In the genomic region with DNA sequence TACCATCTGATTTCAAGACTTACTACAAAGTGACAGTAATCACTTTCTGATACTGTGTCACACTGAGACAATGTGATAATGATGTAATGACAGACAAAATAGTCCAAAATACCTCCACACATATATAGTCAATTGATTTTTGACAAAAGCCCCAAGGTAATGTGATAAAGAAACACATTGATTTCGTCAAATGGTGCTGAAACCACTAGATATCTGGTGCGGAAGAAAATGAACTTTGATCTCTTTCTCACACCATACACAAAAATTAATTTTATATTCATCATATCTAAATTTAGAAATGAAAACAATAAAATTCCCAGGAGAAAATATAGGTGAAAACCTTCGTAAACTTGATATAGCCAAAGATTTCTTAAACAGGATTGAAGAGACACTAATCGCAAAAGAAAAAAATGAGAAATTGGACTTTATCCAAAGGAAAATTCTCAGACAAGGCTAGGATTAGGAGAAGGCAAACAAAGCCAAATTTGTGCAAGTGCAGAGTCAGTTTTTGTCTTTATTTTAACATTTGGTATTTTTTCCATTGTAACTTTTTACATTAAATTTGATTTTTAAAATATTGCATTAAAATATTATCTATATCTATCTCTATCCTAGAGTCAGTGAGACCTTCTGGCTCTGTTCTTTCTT, we compare ENCODE assay signal across 27 cellular contexts.
"Had no signal": no experiment of that assay in that cellular context is flagged by ENCODE, and none has a peak within 500 bp of the region (broad histone marks: within the 10 kb centered on the region; RNA-seq: fewer than 3 reads in every experiment).

No MANE protein-coding gene starts in this region.

- FAIRE-seq: bronchial epithelial cell, TTC549 had no signal

- H3K27me3 ChIP-seq: MG63, SJSA1 had no signal

- H3K4me1 ChIP-seq: SJSA1 had no signal

- H3K4me3 ChIP-seq: MG63, SJSA1 had no signal

- ATAC-seq: activated naive CD8-positive, alpha-beta T cell treated with anti-CD3 and anti-CD28 coated beads, Interleukin-2, amount 50 U/mL, for 24 hours; activated T-cell treated with anti-CD3 and anti-CD28 coated beads, Interleukin-2, amount 50 U/mL, for 4 hours; Panc1 had no signal

- H3K4me2 ChIP-seq: SK-N-SH had no signal

- H3K9me3 ChIP-seq: MG63, SJSA1, SK-N-SH had no signal

- DNase-seq: activated CD4-positive, alpha-beta memory T cell treated with anti-CD3 and anti-CD28 coated beads for 36 hours; activated CD4-positive, alpha-beta T cell treated with anti-CD3 and anti-CD28 coated beads, Interleukin-2, amount 10 ng/mL, durations not matched to agents 7 days and 5 days; activated CD8-positive, alpha-beta memory T cell treated with anti-CD3 and anti-CD28 coated beads, Interleukin-2, amount 50 U/mL, for 4 hours; activated gamma-delta T cell treated with Interleukin-2 at 50 U/mL for 16 hours; activated naive CD4-positive, alpha-beta T cell treated with anti-CD3 and anti-CD28 coated beads for 36 hours; activated naive CD8-positive, alpha-beta T cell treated with anti-CD3 and anti-CD28 coated beads, Interleukin-2, amount 50 U/mL, for 24 hours; activated T-cell treated with anti-CD3 and anti-CD28 coated beads for 4 hours; activated T-cell treated with anti-CD3 and anti-CD28 coated beads, Interleukin-2, amount 50 U/mL, for 4 hours; aorta; caudate nucleus; cerebellar nuclear complex; Kasumi-1; KG1; MG63; NCI-H1048; NCI-H1105 treated with DMSO at 0.1 percent for 48 hours; NCI-H1436; NCI-H1694 treated with DMSO at 0.1 percent for 48 hours; NCI-H2029; NCI-H345; NCI-H524 treated with DMSO at 0.1 percent for 48 hours; SHP77; SK-N-SH had no signal

- H3K27ac ChIP-seq: SJSA1 had no signal

- H3K36me3 ChIP-seq: MG63, SJSA1 had no signal

- H3K9ac ChIP-seq: SK-N-SH had no signal
